ENCODE assay signal across 8 cellular contexts in genomic region chr5:110726249-110727024, GRCh38. TPM values are rescaled to one million over a fixed set of nuclear protein-coding genes. Genes with fewer than 3 reads are reported as not detected.
DNase-seq lines count a peak whose midpoint lies in the region; ATAC-seq, FAIRE-seq and TF ChIP-seq lines count a peak whose summit lies in the region.

Gene TMEM232, minus strand, starts transcription at chr5:110726671. Its CDS starts 59,319 bp downstream, at chr5:110667352.

- H3K9me3 Mint-ChIP-seq in Calu3 (ENCODE audit: low read depth, unreplicated experiment) (no peaks in the 10 kb centered on the region), astrocyte (ENCODE audit: unreplicated experiment) (no peaks in the 10 kb centered on the region)

- no peaks in the 10 kb centered on the region for H3K79me2 ChIP-seq in astrocyte (ENCODE audit: insufficient read depth, low read length)

- H3K4me1 ChIP-seq in astrocyte (ENCODE audit: insufficient read depth, low read length) (no peaks in the 10 kb centered on the region), right cardiac atrium (ENCODE audit: control insufficient read depth, insufficient read depth, low read length) (no peaks in the 10 kb centered on the region), psoas muscle (no peaks in the 10 kb centered on the region), upper lobe of right lung (no peaks in the 10 kb centered on the region)

- peaks cover 10% of the 10 kb centered on the region for H3K36me3 Mint-ChIP-seq in Calu3 (ENCODE audit: insufficient read depth, unreplicated experiment)
- H3K36me3 Mint-ChIP-seq in T-helper 17 cell (ENCODE audit: low read depth) = no peaks in the 10 kb centered on the region
- H3K36me3 Mint-ChIP-seq in astrocyte (ENCODE audit: low read depth, unreplicated experiment) = no peaks in the 10 kb centered on the region

- H2AFZ ChIP-seq in astrocyte (ENCODE audit: low read depth, low read length) = peak within 1 kb of the TSS; percentile 80

- no peaks in the 10 kb centered on the region for H3K27me3 Mint-ChIP-seq in Calu3 (ENCODE audit: unreplicated experiment)
- peaks cover 4% of the 10 kb centered on the region for H3K27me3 Mint-ChIP-seq in T-helper 17 cell
- no peaks in the 10 kb centered on the region for H3K27me3 Mint-ChIP-seq in astrocyte (ENCODE audit: low read depth, unreplicated experiment)

- no peak within 1 kb of the TSS for H3K27ac ChIP-seq in astrocyte (ENCODE audit: low read depth, low read length)
- H3K27ac ChIP-seq in right cardiac atrium (ENCODE audit: low read length) = no peak within 1 kb of the TSS
- H3K27ac ChIP-seq in psoas muscle = no peak within 1 kb of the TSS
- H3K27ac ChIP-seq in upper lobe of right lung = no peak within 1 kb of the TSS

- intact Hi-C loops in Calu3 (cut with micrococcal nuclease; ENCODE audit: unreplicated experiment) = no loop called here
- intact Hi-C loops in right cardiac atrium (cut with DNase I) = no loop called here
- intact Hi-C loops in psoas muscle (cut with DNase I) = no loop called here
- intact Hi-C loops in upper lobe of right lung (cut with DNase I) = no loop called here

- H3K4me1 Mint-ChIP-seq in Calu3 (ENCODE audit: low read depth, unreplicated experiment) (no peaks in the 10 kb centered on the region), T-helper 17 cell (peaks cover 9% of the 10 kb centered on the region), astrocyte (ENCODE audit: low read depth, unreplicated experiment) (no peaks in the 10 kb centered on the region)

- FAIRE-seq in astrocyte (lab: Jason Lieb, UNC) = no peak

- H3K27ac Mint-ChIP-seq in Calu3 (ENCODE audit: unreplicated experiment) = peak within 1 kb of the TSS; percentile 84
- no peak within 1 kb of the TSS for H3K27ac Mint-ChIP-seq in T-helper 17 cell
- H3K27ac Mint-ChIP-seq in astrocyte (ENCODE audit: unreplicated experiment) = no peak within 1 kb of the TSS

- H3K27me3 ChIP-seq in MG63 = no peaks in the 10 kb centered on the region
- no peaks in the 10 kb centered on the region for H3K27me3 ChIP-seq in astrocyte (ENCODE audit: insufficient read depth, low read length)
- H3K27me3 ChIP-seq in right cardiac atrium (ENCODE audit: control insufficient read depth, insufficient read depth) = no peaks in the 10 kb centered on the region
- H3K27me3 ChIP-seq in psoas muscle (ENCODE audit: insufficient read depth in 3 of 3, low read length in 2 of 3) = no peaks in the 10 kb centered on the region
- no peaks in the 10 kb centered on the region for H3K27me3 ChIP-seq in upper lobe of right lung

- ATAC-seq in GM21723 (IDR thresholded peaks at IDR 0.05; ENCODE audit: unreplicated experiment) = peak; percentile 100
- peak; percentile 100 for ATAC-seq in T-helper 17 cell
- peak; percentile 99 to 100 for ATAC-seq in right cardiac atrium
- ATAC-seq in psoas muscle = peak; percentile 95 to 100 (median 98)
- ATAC-seq in upper lobe of right lung = peak; percentile 100

- H3K4me3 Mint-ChIP-seq in Calu3 (ENCODE audit: low read depth, unreplicated experiment) (peak within 1 kb of the TSS; percentile 83), T-helper 17 cell (peak within 1 kb of the TSS; percentile 88), astrocyte (ENCODE audit: unreplicated experiment) (peak within 1 kb of the TSS; percentile 85)

- TF ChIP-seq CTCF in Calu3 (IDR thresholded peaks at IDR 0.05; ENCODE audit: unreplicated experiment) = no peak
- TF ChIP-seq CTCF in astrocyte (IDR thresholded peaks at IDR 0.05; ENCODE audit: insufficient read depth, low read depth, low read length) = no peak
- TF ChIP-seq CTCF in psoas muscle (IDR thresholded peaks at IDR 0.05) = no peak
- TF ChIP-seq CTCF in upper lobe of right lung (IDR thresholded peaks at IDR 0.05) = no peak

- BruUV-seq in Calu3 (replicated peaks; lab: Mats Ljungman, UMichigan) = no TSS peak

- H3K4me2 ChIP-seq in astrocyte (ENCODE audit: low read length) = peak within 1 kb of the TSS; percentile 85

- 26% methylated on average over 17 of the region's 17 CpGs for WGBS in right cardiac atrium
- WGBS in psoas muscle, 3 donors = 28 to 39% (median 32%) methylated on average over 17 of the region's 17 CpGs

- no peaks in the 10 kb centered on the region for H4K20me1 ChIP-seq in astrocyte (ENCODE audit: insufficient read depth, low read length)

- H3K4me3 ChIP-seq in MG63 = peak within 1 kb of the TSS; percentile 35
- H3K4me3 ChIP-seq in astrocyte (ENCODE audit: insufficient read depth, low read depth, low read length) = peak within 1 kb of the TSS; percentile 55
- H3K4me3 ChIP-seq in right cardiac atrium (ENCODE audit: low read length) = peak within 1 kb of the TSS; percentile 69
- H3K4me3 ChIP-seq in psoas muscle = peak within 1 kb of the TSS; percentile 65
- peak within 1 kb of the TSS; percentile 54 for H3K4me3 ChIP-seq in upper lobe of right lung

- CTCF ChIA-PET in Calu3 (lab: Charles Lee) = interaction anchor here (1.4 kb wide), 1 partner anchor 10 kb away, joined by 6 read pairs; no protein-coding TSS in a partner anchor

- H3K9me3 ChIP-seq in MG63 (no peaks in the 10 kb centered on the region), T-helper 17 cell (ENCODE audit: control insufficient read depth, low read length, poor library complexity, severe bottlenecking) (no peaks in the 10 kb centered on the region), astrocyte (ENCODE audit: insufficient read depth, low read depth, low read length) (no peaks in the 10 kb centered on the region), right cardiac atrium (ENCODE audit: control insufficient read depth, low read length) (no peaks in the 10 kb centered on the region), psoas muscle (no peaks in the 10 kb centered on the region), upper lobe of right lung (no peaks in the 10 kb centered on the region)

- peak within 1 kb of the TSS; percentile 39 for H3K9ac ChIP-seq in astrocyte (ENCODE audit: low read length)

- H3K36me3 ChIP-seq in MG63 (no peaks in the 10 kb centered on the region), astrocyte (ENCODE audit: insufficient read depth, low read length) (no peaks in the 10 kb centered on the region), psoas muscle (ENCODE audit: insufficient read depth in 1 of 2, low read depth in 1 of 2) (no peaks in the 10 kb centered on the region), upper lobe of right lung (no peaks in the 10 kb centered on the region)

- DNase-seq in Calu3 = peak; percentile 83
- DNase-seq in MG63 = peak; percentile 63
- peak; percentile 49 to 57 (median 49) for DNase-seq in T-helper 17 cell
- peak; percentile 58 for DNase-seq in astrocyte (ENCODE audit: low read depth)
- DNase-seq in right cardiac atrium = peak; percentile 71 to 83 (median 76)
- peak; percentile 56 to 73 for DNase-seq in psoas muscle
- DNase-seq in upper lobe of right lung = peak; percentile 80

RNA-seq across cellular contexts. Expression of gene TMEM232, which starts in this region (rescaled TPM):
- 1.6 and 2.0 TPM in 2 replicates for total RNA-seq in Calu3 (2022)
- 2.6 TPM in 1 of 2 replicates, not detected in the other for total RNA-seq in MG63 (2014; rRNA removed; shearing (Covaris generic); ENCODE audit: low replicate concordance)
- total RNA-seq in T-helper 17 cell = 1 to 10 TPM in 1 of 2 donors, under 1 TPM in 1; 0.94 to 1.6 TPM
- 1.4 and 1.7 TPM in 2 replicates for total RNA-seq in astrocyte
- total RNA-seq in right cardiac atrium = 1 to 10 TPM; 2.5 to 3.3 (median 3.2) TPM
- 0.63 TPM for polyA plus RNA-seq in right cardiac atrium
- 1 to 10 TPM in 3 of 4 donors, under 1 TPM in 1; 0.38 to 1.4 (median 1.1) TPM for total RNA-seq in psoas muscle
- under 1 TPM; 0.25 to 0.58 (median 0.58) TPM for polyA plus RNA-seq in psoas muscle
- 3.6 TPM for total RNA-seq in upper lobe of right lung
